In the genomic region with DNA sequence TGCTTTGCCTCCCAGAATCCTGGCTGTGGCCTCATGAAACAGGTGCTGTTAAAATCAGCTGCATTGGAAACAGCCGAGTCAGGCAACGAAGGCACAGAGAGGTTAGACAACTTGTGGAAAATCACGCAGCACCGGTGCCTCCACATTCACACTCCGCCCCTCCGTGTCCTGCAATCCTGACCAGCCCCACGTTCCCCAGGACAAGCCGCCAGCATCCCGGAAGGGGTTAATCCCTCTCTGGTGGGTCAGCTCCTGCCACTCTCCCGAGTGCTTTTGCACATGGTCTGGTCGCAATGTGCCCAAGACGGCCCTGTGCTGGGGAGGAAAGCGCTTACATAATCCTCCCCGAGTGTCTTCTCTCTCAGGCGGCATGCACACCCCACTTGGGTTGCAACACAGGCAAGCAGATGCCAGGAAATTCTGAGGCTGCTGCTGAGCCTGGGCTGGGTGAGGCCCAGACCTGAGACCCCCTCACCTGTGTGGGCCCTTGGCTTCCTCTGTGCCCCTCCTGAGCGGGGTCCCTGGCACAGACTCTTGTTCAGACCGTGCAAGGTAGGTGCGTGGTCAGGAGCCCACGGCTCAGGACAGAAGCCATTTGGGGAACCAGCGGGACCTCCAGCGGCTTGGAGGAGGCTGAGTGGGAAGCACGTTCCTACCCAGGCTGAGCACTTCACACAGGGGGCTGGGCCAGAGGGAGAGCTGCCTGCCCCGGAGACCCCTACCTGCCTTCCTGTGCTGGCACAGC, we compare ENCODE assay signal across 8 cellular contexts.
A peak's percentile ranks its signal among the peaks of the same experiment; 100 is the strongest.
DNase-seq lines count a peak whose midpoint lies in the region; ATAC-seq and TF ChIP-seq lines count a peak whose summit lies in the region.
"Not testable (repeated sequence)": the region's sequence is repeated elsewhere in the genome, so short reads cannot be mapped to it uniquely, and the experiment has no call there.

No MANE protein-coding gene starts in this region.

- not testable (repeated sequence) for H3K4me3 ChIP-seq in NT2/D1 (ENCODE audit: insufficient read length, low read depth); foreskin fibroblast (ENCODE audit: low read depth in 1 of 2, low read length in 2 of 2); left lung; osteoblast (ENCODE audit: insufficient read depth, low read length)
- peak overlapping the region; percentile 10 for H3K4me3 ChIP-seq in suprapubic skin

- not testable (repeated sequence) for H3K4me2 ChIP-seq in osteoblast (ENCODE audit: insufficient read depth, low read length)

- WGBS in suprapubic skin, result 55% methylated on average over 17 of the region's 23 CpGs

- TF ChIP-seq CTCF in HFFc6 (IDR thresholded peaks at IDR 0.05); foreskin fibroblast (IDR thresholded peaks at IDR 0.05; ENCODE audit: low read depth, low read length); left lung (IDR thresholded peaks at IDR 0.05); osteoblast (IDR thresholded peaks at IDR 0.05; ENCODE audit: extremely low read depth, low read depth, low read length); suprapubic skin (IDR thresholded peaks at IDR 0.05): not testable (repeated sequence)

- TF ChIP-seq POLR2A in suprapubic skin (IDR thresholded peaks at IDR 0.05), result not testable (repeated sequence)

- H3K27ac Mint-ChIP-seq in HFFc6, result not testable (repeated sequence)

- not testable (repeated sequence) for H3K36me3 Mint-ChIP-seq in HFFc6 (ENCODE audit: low read depth)

- H3K36me3 ChIP-seq in NT2/D1 (ENCODE audit: insufficient read depth, insufficient read length, low read length); left lung; osteoblast (ENCODE audit: insufficient read depth, low read length); suprapubic skin: not testable (repeated sequence)

- not testable (repeated sequence) for H2AFZ ChIP-seq in osteoblast (ENCODE audit: low read length)

- H4K20me1 ChIP-seq in osteoblast (ENCODE audit: insufficient read depth, low read length), result not testable (repeated sequence)

- not testable (repeated sequence) for H3K79me2 ChIP-seq in osteoblast (ENCODE audit: insufficient read depth, low read length)

- intact Hi-C loops in left lung (cut with DNase I), result not testable (repeated sequence)

- ATAC-seq in left lung, result peak; percentile 47

- H3K27me3 ChIP-seq in NT2/D1 (ENCODE audit: insufficient read depth, insufficient read length), result not testable (repeated sequence)
- H3K27me3 ChIP-seq in left lung (peaks cover 0 to 46% of the 10 kb centered on the region in 2 donors), osteoblast (ENCODE audit: insufficient read depth, low read length) (peaks cover 32% of the 10 kb centered on the region), suprapubic skin (peaks cover 44% of the 10 kb centered on the region)

- H3K9ac ChIP-seq in NT2/D1 (ENCODE audit: insufficient read length, low read depth), result peak overlapping the region; percentile 56

- DNase-seq in AG08395 (ENCODE audit: low spot score) (peak; percentile 41), HFFc6 (peak; percentile 13), cerebellar cortex (ENCODE audit: low spot score) (peak; percentile 62), foreskin fibroblast (peak; percentile 21 to 62), left lung (peak; percentile 37 to 63), osteoblast (ENCODE audit: insufficient read length, low spot score, missing footprints) (peak; percentile 73), suprapubic skin (ENCODE audit: low spot score in 2 of 2) (peak in 1 of 2 donors; percentile 86)
- DNase-seq in NT2/D1 (ENCODE audit: low read depth, low spot score), result not testable (repeated sequence)

- not testable (repeated sequence) for H3K4me1 Mint-ChIP-seq in HFFc6 (ENCODE audit: low read depth)

- not testable (repeated sequence) for H3K27ac ChIP-seq in left lung; osteoblast (ENCODE audit: low read depth, low read length)
- H3K27ac ChIP-seq in suprapubic skin, result peak overlapping the region; percentile 60

- not testable (repeated sequence) for H3K9me3 ChIP-seq in NT2/D1 (ENCODE audit: insufficient read depth, low read length); left lung; osteoblast (ENCODE audit: low read depth, low read length); suprapubic skin

- H3K9me3 Mint-ChIP-seq in HFFc6, result not testable (repeated sequence)

- H3K4me3 Mint-ChIP-seq in HFFc6, result not testable (repeated sequence)

- H3K4me1 ChIP-seq in NT2/D1 (ENCODE audit: insufficient read depth, insufficient read length), result peaks cover 20% of the 10 kb centered on the region
- not testable (repeated sequence) for H3K4me1 ChIP-seq in left lung; osteoblast (ENCODE audit: insufficient read depth, low read length)
- H3K4me1 ChIP-seq in suprapubic skin, result peaks cover 52% of the 10 kb centered on the region

- H3K27me3 Mint-ChIP-seq in HFFc6 (ENCODE audit: insufficient read depth), result not testable (repeated sequence)

- TF ChIP-seq EP300 in suprapubic skin (IDR thresholded peaks at IDR 0.05), result not testable (repeated sequence)
